13 cellular contexts compared by ENCODE assay signal in the genomic region with DNA sequence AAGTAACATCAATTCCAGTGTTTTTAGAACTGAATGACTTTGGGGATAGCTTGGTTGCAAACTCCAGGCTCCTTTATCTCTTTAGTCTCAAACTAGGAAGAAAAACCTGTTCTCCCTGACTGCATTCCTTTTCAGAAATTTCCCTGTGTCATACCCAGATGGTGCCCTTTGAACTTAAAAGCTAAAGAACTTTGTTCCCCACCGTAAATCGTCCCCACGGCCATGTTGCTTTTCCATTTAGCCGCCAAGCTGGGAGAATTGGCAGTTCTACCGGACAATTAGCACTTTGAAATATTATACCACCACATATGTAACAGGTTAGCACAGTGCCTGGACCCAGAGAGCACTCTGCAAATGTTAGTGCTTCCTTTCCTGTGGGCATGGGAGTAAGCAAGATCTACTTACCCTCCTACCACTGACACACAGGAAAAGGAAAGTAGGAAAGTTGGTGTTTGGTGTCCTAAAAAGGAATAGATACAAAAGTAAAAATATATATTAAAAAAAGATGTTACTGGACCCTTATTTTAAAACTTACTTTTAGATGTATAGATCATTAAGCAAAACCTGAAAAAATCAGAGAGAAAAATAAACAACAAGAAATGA.
DNase-seq lines count a peak whose midpoint lies in the region; ATAC-seq and TF ChIP-seq lines count a peak whose summit lies in the region.
"Had no signal": no experiment of that assay in that cellular context is flagged by ENCODE, and none has a peak within 500 bp of the region (broad histone marks: within the 10 kb centered on the region; RNA-seq: fewer than 3 reads in every experiment).

No MANE protein-coding gene starts in this region.

- no peak for TF ChIP-seq EP300 in suprapubic skin (IDR thresholded peaks at IDR 0.05)

- H3K4me1 ChIP-seq in PC-9 (replicated peaks; ENCODE audit: insufficient read depth) (peaks cover 18% of the 10 kb centered on the region), suprapubic skin (no peaks in the 10 kb centered on the region)

- TF ChIP-seq POLR2A in suprapubic skin (IDR thresholded peaks at IDR 0.05) = no peak

- CTCF ChIA-PET in PC-9 (lab: Charles Lee) = interaction anchor here (0.7 kb wide), 1 partner anchor 288 kb away, joined by 3 read pairs; no protein-coding TSS in a partner anchor

- H3K27me3 ChIP-seq in PC-9 (ENCODE audit: insufficient read depth, low read depth) (no peaks in the 10 kb centered on the region), suprapubic skin (no peaks in the 10 kb centered on the region)

- POLR2A ChIA-PET in PC-9 (lab: Charles Lee; ENCODE audit: unreplicated experiment) = no interaction called here

- peak overlapping the region; percentile 49; the same call in 1 of the 2 replicates for H2AFZ ChIP-seq in PC-9

- no peak overlapping the region for H3K4me3 ChIP-seq in PC-9
- no peak overlapping the region for H3K4me3 ChIP-seq in suprapubic skin

- intact Hi-C loops in PC-9 (cut with micrococcal nuclease; ENCODE audit: unreplicated experiment) = loop anchor here (1.0 kb wide), 2 partner anchors 13 to 21 kb away; no protein-coding TSS in a partner anchor

- no peaks in the 10 kb centered on the region for H3K36me3 ChIP-seq in PC-9 (ENCODE audit: low read depth)
- no peaks in the 10 kb centered on the region for H3K36me3 ChIP-seq in suprapubic skin

- TF ChIP-seq CTCF in PC-9 (conservative IDR thresholded peaks at IDR 0.05) = no peak
- no peak for TF ChIP-seq CTCF in suprapubic skin (IDR thresholded peaks at IDR 0.05)

- 0 out of 2 replicates have a peak overlapping the region, but pooled peaks have one; percentile 26 for H3K27ac ChIP-seq in PC-9
- H3K27ac ChIP-seq in suprapubic skin = no peak overlapping the region

- DNase-seq in PC-9 (peak; percentile 20 to 71), left kidney (ENCODE audit: low read depth, low spot score) (peak; percentile 57), renal cortical epithelial cell (ENCODE audit: low read depth) (peak; percentile 31), suprapubic skin (ENCODE audit: low spot score in 2 of 2) (no peak), NCI-H1105 (lab: John Stamatoyannopoulos, UW) (no peak)
- DNase-seq: cerebellar nuclear complex; GF-D8; right cardiac atrium; RPMI8226; stimulated activated CD4-positive, alpha-beta T cell treated with anti-CD3 and anti-CD28 coated beads, Interleukin-2, amount 100 ng/mL, for 24 hours had no signal

- H3F3A ChIP-seq in PC-9 (ENCODE audit: insufficient read depth, low read depth) = no peaks in the 10 kb centered on the region

- no peaks in the 10 kb centered on the region for H3K79me2 ChIP-seq in PC-9 (ENCODE audit: low read depth)

- no peaks in the 10 kb centered on the region for H4K20me1 ChIP-seq in PC-9 (ENCODE audit: insufficient read depth)

- peak overlapping the region; percentile 63 for H3K4me2 ChIP-seq in PC-9

- ATAC-seq in HG03159 (IDR thresholded peaks at IDR 0.05; ENCODE audit: unreplicated experiment) (peak; percentile 6), HG02763 (IDR thresholded peaks at IDR 0.05; ENCODE audit: unreplicated experiment) (no peak)
- ATAC-seq: natural killer cell treated with Interleukin-12 subunit alpha and Interleukin-12 subunit beta and Interleukin-15 and Interleukin-18, amount 100 ng/mL, for 72 hours had no signal

- no peaks in the 10 kb centered on the region for H3K9me3 ChIP-seq in PC-9 (ENCODE audit: insufficient read depth, low read depth)
- H3K9me3 ChIP-seq in suprapubic skin = no peaks in the 10 kb centered on the region

- no TSS peak for BruUV-seq in PC-9 (replicated peaks; lab: Mats Ljungman, UMichigan)

- no peaks in the 10 kb centered on the region for H3K9me2 ChIP-seq in PC-9 (ENCODE audit: insufficient read depth)

- 38% methylated on average over 5 of the region's 5 CpGs for WGBS in suprapubic skin

Comparison
In these comparisons a context has a peak if more than half of its experiments do, and no peak if none do; other contexts are left out.
1. DNase-seq: peak in PC-9 (2 of 2), left kidney (single experiment) and renal cortical epithelial cell (single experiment); none in suprapubic skin (0 of 2) and NCI-H1105 (single experiment).